Comparison of ENCODE assay signal across 1 cellular context in the genomic region with DNA sequence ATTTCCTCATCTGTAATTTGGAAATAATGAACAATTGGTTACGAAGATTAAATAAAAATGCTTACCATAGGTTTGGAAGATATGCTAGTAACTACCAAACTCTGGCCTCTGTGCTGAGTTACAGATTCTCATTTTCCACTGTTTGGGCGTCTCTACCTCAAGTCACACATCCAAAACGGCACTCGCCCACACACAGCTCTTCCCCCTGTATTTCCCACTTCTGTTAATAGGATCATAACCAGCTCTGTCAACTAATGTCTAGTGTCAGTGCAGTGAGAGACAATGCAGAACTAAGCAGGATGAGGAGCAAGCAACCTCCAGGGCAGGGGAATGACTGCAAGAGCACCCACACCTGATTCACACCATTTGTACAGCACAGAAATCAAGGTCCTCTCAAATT.
TF ChIP-seq lines count a peak whose summit lies in the region.

No MANE protein-coding gene starts in this region.

TF ChIP-seq in K562, 482 proteins besides CTCF, POLR2A, EP300 and RAD21 (continued from another document):
- TF ChIP-seq, protein P1, sequence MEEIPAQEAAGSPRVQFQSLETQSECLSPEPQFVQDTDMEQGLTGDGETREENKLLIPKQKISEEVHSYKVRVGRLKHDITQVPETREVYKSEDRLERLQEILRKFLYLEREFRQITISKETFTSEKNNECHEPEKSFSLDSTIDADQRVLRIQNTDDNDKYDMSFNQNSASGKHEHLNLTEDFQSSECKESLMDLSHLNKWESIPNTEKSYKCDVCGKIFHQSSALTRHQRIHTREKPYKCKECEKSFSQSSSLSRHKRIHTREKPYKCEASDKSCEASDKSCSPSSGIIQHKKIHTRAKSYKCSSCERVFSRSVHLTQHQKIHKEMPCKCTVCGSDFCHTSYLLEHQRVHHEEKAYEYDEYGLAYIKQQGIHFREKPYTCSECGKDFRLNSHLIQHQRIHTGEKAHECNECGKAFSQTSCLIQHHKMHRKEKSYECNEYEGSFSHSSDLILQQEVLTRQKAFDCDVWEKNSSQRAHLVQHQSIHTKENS (CRISPR knock-in tag; IDR thresholded peaks at IDR 0.05) = no peak
- TF ChIP-seq NCOA2 (IDR thresholded peaks at IDR 0.05; ENCODE audit: partially characterized antibody in 2 of 2) (no peak), ZFP36 (IDR thresholded peaks at IDR 0.05; ENCODE audit: low read depth, low read length, partially characterized antibody) (no peak), RBM39 (optimal IDR thresholded peaks at IDR 0.05; ENCODE audit: low read depth, low read length) (no peak), DACH1 (IDR thresholded peaks at IDR 0.05; ENCODE audit: partially characterized antibody) (no peak), TBP (optimal IDR thresholded peaks at IDR 0.05; ENCODE audit: low read depth, low read length) (no peak), ZKSCAN3 (CRISPR knock-in tag; IDR thresholded peaks at IDR 0.05) (no peak), TEAD1 (CRISPR knock-in tag; IDR thresholded peaks at IDR 0.05) (no peak), PTRF (tag; IDR thresholded peaks at IDR 0.05) (no peak), HMG20B (CRISPR knock-in tag; IDR thresholded peaks at IDR 0.05) (no peak), ZNF561 (CRISPR knock-in tag; conservative IDR thresholded peaks at IDR 0.05) (no peak), FIP1L1 (IDR thresholded peaks at IDR 0.05; ENCODE audit: low read depth, low read length, poor library complexity, severe bottlenecking) (no peak), MEF2D (tag; conservative IDR thresholded peaks at IDR 0.05; ENCODE audit: low read depth) (no peak), ZNF146 (CRISPR knock-in tag; IDR thresholded peaks at IDR 0.05; ENCODE audit: unreplicated experiment) (no peak), ZBTB1 (CRISPR knock-in tag; IDR thresholded peaks at IDR 0.05; ENCODE audit: borderline replicate concordance, low read depth) (no peak)
- TF ChIP-seq, protein P2, sequence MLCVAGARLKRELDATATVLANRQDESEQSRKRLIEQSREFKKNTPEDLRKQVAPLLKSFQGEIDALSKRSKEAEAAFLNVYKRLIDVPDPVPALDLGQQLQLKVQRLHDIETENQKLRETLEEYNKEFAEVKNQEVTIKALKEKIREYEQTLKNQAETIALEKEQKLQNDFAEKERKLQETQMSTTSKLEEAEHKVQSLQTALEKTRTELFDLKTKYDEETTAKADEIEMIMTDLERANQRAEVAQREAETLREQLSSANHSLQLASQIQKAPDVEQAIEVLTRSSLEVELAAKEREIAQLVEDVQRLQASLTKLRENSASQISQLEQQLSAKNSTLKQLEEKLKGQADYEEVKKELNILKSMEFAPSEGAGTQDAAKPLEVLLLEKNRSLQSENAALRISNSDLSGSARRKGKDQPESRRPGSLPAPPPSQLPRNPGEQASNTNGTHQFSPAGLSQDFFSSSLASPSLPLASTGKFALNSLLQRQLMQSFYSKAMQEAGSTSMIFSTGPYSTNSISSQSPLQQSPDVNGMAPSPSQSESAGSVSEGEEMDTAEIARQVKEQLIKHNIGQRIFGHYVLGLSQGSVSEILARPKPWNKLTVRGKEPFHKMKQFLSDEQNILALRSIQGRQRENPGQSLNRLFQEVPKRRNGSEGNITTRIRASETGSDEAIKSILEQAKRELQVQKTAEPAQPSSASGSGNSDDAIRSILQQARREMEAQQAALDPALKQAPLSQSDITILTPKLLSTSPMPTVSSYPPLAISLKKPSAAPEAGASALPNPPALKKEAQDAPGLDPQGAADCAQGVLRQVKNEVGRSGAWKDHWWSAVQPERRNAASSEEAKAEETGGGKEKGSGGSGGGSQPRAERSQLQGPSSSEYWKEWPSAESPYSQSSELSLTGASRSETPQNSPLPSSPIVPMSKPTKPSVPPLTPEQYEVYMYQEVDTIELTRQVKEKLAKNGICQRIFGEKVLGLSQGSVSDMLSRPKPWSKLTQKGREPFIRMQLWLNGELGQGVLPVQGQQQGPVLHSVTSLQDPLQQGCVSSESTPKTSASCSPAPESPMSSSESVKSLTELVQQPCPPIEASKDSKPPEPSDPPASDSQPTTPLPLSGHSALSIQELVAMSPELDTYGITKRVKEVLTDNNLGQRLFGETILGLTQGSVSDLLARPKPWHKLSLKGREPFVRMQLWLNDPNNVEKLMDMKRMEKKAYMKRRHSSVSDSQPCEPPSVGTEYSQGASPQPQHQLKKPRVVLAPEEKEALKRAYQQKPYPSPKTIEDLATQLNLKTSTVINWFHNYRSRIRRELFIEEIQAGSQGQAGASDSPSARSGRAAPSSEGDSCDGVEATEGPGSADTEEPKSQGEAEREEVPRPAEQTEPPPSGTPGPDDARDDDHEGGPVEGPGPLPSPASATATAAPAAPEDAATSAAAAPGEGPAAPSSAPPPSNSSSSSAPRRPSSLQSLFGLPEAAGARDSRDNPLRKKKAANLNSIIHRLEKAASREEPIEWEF (CRISPR knock-in tag; IDR thresholded peaks at IDR 0.05) = no peak
- TF ChIP-seq, protein P3, sequence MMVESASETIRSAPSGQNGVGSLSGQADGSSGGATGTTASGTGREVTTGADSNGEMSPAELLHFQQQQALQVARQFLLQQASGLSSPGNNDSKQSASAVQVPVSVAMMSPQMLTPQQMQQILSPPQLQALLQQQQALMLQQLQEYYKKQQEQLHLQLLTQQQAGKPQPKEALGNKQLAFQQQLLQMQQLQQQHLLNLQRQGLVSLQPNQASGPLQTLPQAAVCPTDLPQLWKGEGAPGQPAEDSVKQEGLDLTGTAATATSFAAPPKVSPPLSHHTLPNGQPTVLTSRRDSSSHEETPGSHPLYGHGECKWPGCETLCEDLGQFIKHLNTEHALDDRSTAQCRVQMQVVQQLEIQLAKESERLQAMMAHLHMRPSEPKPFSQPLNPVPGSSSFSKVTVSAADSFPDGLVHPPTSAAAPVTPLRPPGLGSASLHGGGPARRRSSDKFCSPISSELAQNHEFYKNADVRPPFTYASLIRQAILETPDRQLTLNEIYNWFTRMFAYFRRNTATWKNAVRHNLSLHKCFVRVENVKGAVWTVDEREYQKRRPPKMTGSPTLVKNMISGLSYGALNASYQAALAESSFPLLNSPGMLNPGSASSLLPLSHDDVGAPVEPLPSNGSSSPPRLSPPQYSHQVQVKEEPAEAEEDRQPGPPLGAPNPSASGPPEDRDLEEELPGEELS (CRISPR knock-in tag; IDR thresholded peaks at IDR 0.05; ENCODE audit: borderline replicate concordance) = no peak
- TF ChIP-seq, protein P4, sequence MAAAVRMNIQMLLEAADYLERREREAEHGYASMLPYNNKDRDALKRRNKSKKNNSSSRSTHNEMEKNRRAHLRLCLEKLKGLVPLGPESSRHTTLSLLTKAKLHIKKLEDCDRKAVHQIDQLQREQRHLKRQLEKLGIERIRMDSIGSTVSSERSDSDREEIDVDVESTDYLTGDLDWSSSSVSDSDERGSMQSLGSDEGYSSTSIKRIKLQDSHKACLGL (CRISPR knock-in tag; IDR thresholded peaks at IDR 0.05; ENCODE audit: borderline replicate concordance, poor library complexity, severe bottlenecking) = no peak
- TF ChIP-seq, protein P5, sequence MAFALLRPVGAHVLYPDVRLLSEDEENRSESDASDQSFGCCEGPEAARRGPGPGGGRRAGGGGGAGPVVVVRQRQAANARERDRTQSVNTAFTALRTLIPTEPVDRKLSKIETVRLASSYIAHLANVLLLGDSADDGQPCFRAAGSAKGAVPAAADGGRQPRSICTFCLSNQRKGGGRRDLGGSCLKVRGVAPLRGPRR (CRISPR knock-in tag; IDR thresholded peaks at IDR 0.05) = no peak
